7 cellular contexts compared by ENCODE assay signal in genomic region chr3:38139191-38139590, GRCh38. TPM values are rescaled to one million over a fixed set of nuclear protein-coding genes. Genes with fewer than 3 reads are reported as not detected.
DNase-seq lines count a peak whose midpoint lies in the region; ATAC-seq and TF ChIP-seq lines count a peak whose summit lies in the region.

No MANE protein-coding gene starts in this region.

- peaks cover 37% of the 10 kb centered on the region for H3K36me3 Mint-ChIP-seq in activated CD8-positive, alpha-beta T cell treated with anti-CD3 and anti-CD28 coated beads for 36 hours (ENCODE audit: low read depth)
- peaks cover 30% of the 10 kb centered on the region for H3K36me3 Mint-ChIP-seq in stimulated activated memory B cell treated with anti-CD40 and anti-IgM and Interleukin-4, amounts not matched to agents 10 μg/mL and 1 μg/mL and 100 μg/mL, for 72 hours

- H3K27ac Mint-ChIP-seq in activated CD8-positive, alpha-beta T cell treated with anti-CD3 and anti-CD28 coated beads for 36 hours: peak overlapping the region; percentile 98
- H3K27ac Mint-ChIP-seq in stimulated activated memory B cell treated with anti-CD40 and anti-IgM and Interleukin-4, amounts not matched to agents 10 μg/mL and 1 μg/mL and 100 μg/mL, for 72 hours: peak overlapping the region; percentile 87

- intact Hi-C loops in activated CD8-positive, alpha-beta T cell treated with anti-CD3 and anti-CD28 coated beads for 36 hours (cut with micrococcal nuclease): loop anchor here (10.0 kb wide), 1 partner anchor 206 kb away; the partner anchor contains the start of gene XYLB

- peak overlapping the region; percentile 92 for H3K4me3 Mint-ChIP-seq in activated CD8-positive, alpha-beta T cell treated with anti-CD3 and anti-CD28 coated beads for 36 hours
- peak overlapping the region; percentile 82 for H3K4me3 Mint-ChIP-seq in stimulated activated memory B cell treated with anti-CD40 and anti-IgM and Interleukin-4, amounts not matched to agents 10 μg/mL and 1 μg/mL and 100 μg/mL, for 72 hours

- peaks cover 46% of the 10 kb centered on the region for H3K4me1 Mint-ChIP-seq in activated CD8-positive, alpha-beta T cell treated with anti-CD3 and anti-CD28 coated beads for 36 hours (ENCODE audit: low read depth)
- H3K4me1 Mint-ChIP-seq in stimulated activated memory B cell treated with anti-CD40 and anti-IgM and Interleukin-4, amounts not matched to agents 10 μg/mL and 1 μg/mL and 100 μg/mL, for 72 hours: peaks cover 75% of the 10 kb centered on the region

- no peak for ATAC-seq in activated CD8-positive, alpha-beta T cell treated with anti-CD3 and anti-CD28 coated beads for 36 hours
- no peak for ATAC-seq in stimulated activated memory B cell treated with anti-CD40 and anti-IgM and Interleukin-4, amounts not matched to agents 10 μg/mL and 1 μg/mL and 100 μg/mL, for 72 hours
- ATAC-seq in GM21619 (IDR thresholded peaks at IDR 0.05; ENCODE audit: unreplicated experiment) (no peak), GM21526 (IDR thresholded peaks at IDR 0.05; ENCODE audit: low FRiP score, unreplicated experiment) (no peak), HG02938 (IDR thresholded peaks at IDR 0.05; ENCODE audit: unreplicated experiment) (no peak)

- no peak for DNase-seq in HL-60 (ENCODE audit: low read depth in 1 of 2, low spot score in 1 of 2)
- no peak for DNase-seq in activated CD8-positive, alpha-beta T cell treated with anti-CD3 and anti-CD28 coated beads for 36 hours

- H3K27me3 ChIP-seq in HL-60 (ENCODE audit: insufficient read depth, poor library complexity, severe bottlenecking): no peaks in the 10 kb centered on the region

- H3K4me3 ChIP-seq in HL-60 (replicated peaks; ENCODE audit: insufficient read depth, low read length): peak overlapping the region; percentile 77
- H3K4me3 ChIP-seq in iPS-11a (ENCODE audit: low read depth, low read length): peak overlapping the region; percentile 86

- H3K9me3 Mint-ChIP-seq in activated CD8-positive, alpha-beta T cell treated with anti-CD3 and anti-CD28 coated beads for 36 hours: no peaks in the 10 kb centered on the region
- H3K9me3 Mint-ChIP-seq in stimulated activated memory B cell treated with anti-CD40 and anti-IgM and Interleukin-4, amounts not matched to agents 10 μg/mL and 1 μg/mL and 100 μg/mL, for 72 hours: no peaks in the 10 kb centered on the region

- H3K27me3 Mint-ChIP-seq in activated CD8-positive, alpha-beta T cell treated with anti-CD3 and anti-CD28 coated beads for 36 hours: no peaks in the 10 kb centered on the region
- no peaks in the 10 kb centered on the region for H3K27me3 Mint-ChIP-seq in stimulated activated memory B cell treated with anti-CD40 and anti-IgM and Interleukin-4, amounts not matched to agents 10 μg/mL and 1 μg/mL and 100 μg/mL, for 72 hours

- H3K27ac ChIP-seq in HL-60 (replicated peaks): peak overlapping the region; percentile 77

- CTCF ChIA-PET in activated CD8-positive, alpha-beta T cell treated with anti-CD3 and anti-CD28 coated beads for 36 hours (lab: Charles Lee): interaction anchor here (1.1 to 5.1 kb wide), 3 partner anchors 9 to 38 kb away, joined by 3 to 31 read pairs (median 3); partner anchors contain the start of gene OXSR1

- POLR2A ChIA-PET in activated CD8-positive, alpha-beta T cell treated with anti-CD3 and anti-CD28 coated beads for 36 hours (lab: Charles Lee): interaction anchor here (0.6 to 5.0 kb wide), 7 partner anchors 10 to 574 kb away, joined by 3 to 67 read pairs (median 4); partner anchors contain the start of genes OXSR1 and XYLB

- TF ChIP-seq CTCF in HL-60 (IDR thresholded peaks at IDR 0.05; ENCODE audit: insufficient read depth, low read length): no peak
- TF ChIP-seq CTCF in activated CD8-positive, alpha-beta T cell treated with anti-CD3 and anti-CD28 coated beads for 36 hours (IDR thresholded peaks at IDR 0.05): no peak

RNA-seq across cellular contexts. Expression of gene MYD88, which starts 0.7 kb away (rescaled TPM):
- 10 to 100 TPM; 29.3 to 31.8 TPM for total RNA-seq in activated CD8-positive, alpha-beta T cell treated with anti-CD3 and anti-CD28 coated beads for 36 hours

RNA-seq across cellular contexts. Expression of gene ACAA1, which starts 2.3 kb away (rescaled TPM):
- total RNA-seq in activated CD8-positive, alpha-beta T cell treated with anti-CD3 and anti-CD28 coated beads for 36 hours: 10 to 100 TPM; 70.1 to 72.0 TPM

RNA-seq across cellular contexts. Expression of gene OXSR1, which starts 26.1 kb away (rescaled TPM):
- total RNA-seq in activated CD8-positive, alpha-beta T cell treated with anti-CD3 and anti-CD28 coated beads for 36 hours: 10 to 100 TPM; 56.5 to 57.9 TPM
